ENCODE assay signal across 8 cellular contexts in genomic region chr20:47576516-47577033, GRCh38.
DNase-seq lines count a peak whose midpoint lies in the region; ATAC-seq and TF ChIP-seq lines count a peak whose summit lies in the region.

No MANE protein-coding gene starts in this region.

- peaks cover 5% of the 10 kb centered on the region in 2 donors for H3K9me3 ChIP-seq in breast epithelium

- peaks cover 90% of the 10 kb centered on the region for H3K4me1 Mint-ChIP-seq in stimulated activated memory B cell treated with anti-CD40 and anti-IgM and Interleukin-4, amounts not matched to agents 10 μg/mL and 1 μg/mL and 100 μg/mL, for 72 hours

- H3K36me3 Mint-ChIP-seq in stimulated activated memory B cell treated with anti-CD40 and anti-IgM and Interleukin-4, amounts not matched to agents 10 μg/mL and 1 μg/mL and 100 μg/mL, for 72 hours, result peaks cover 44% of the 10 kb centered on the region

- H3K9me3 Mint-ChIP-seq in stimulated activated memory B cell treated with anti-CD40 and anti-IgM and Interleukin-4, amounts not matched to agents 10 μg/mL and 1 μg/mL and 100 μg/mL, for 72 hours, result no peaks in the 10 kb centered on the region

- H3K27me3 Mint-ChIP-seq in stimulated activated memory B cell treated with anti-CD40 and anti-IgM and Interleukin-4, amounts not matched to agents 10 μg/mL and 1 μg/mL and 100 μg/mL, for 72 hours, result no peaks in the 10 kb centered on the region

- H3K27ac ChIP-seq in breast epithelium, result peak overlapping the region; percentile 20 to 31

- DNase-seq in AG09319 (ENCODE audit: extremely low read depth, low read depth) (peak; percentile 76), HT1080 (ENCODE audit: low read depth) (peak; percentile 80), OCI-M1 (lab: John Stamatoyannopoulos, UW) (peak; percentile 89), breast epithelium (ENCODE audit: low spot score in 2 of 2) (peak in 1 of 2 donors; percentile 36), islet precursor cell (peak; percentile 70), OCI-M2 (lab: John Stamatoyannopoulos, UW; ENCODE audit: unreplicated experiment) (no peak)

- no peaks in the 10 kb centered on the region for H3K27me3 ChIP-seq in breast epithelium

- no peaks in the 10 kb centered on the region for H3K36me3 ChIP-seq in breast epithelium

- peaks cover 3 to 27% of the 10 kb centered on the region in 2 donors for H3K4me1 ChIP-seq in breast epithelium

- peak overlapping the region in 2 of 3 donors; percentile 17 to 47 for H3K4me3 ChIP-seq in breast epithelium

- no peak for TF ChIP-seq POLR2A in breast epithelium (IDR thresholded peaks at IDR 0.05)

- H3K27ac Mint-ChIP-seq in stimulated activated memory B cell treated with anti-CD40 and anti-IgM and Interleukin-4, amounts not matched to agents 10 μg/mL and 1 μg/mL and 100 μg/mL, for 72 hours, result peak overlapping the region; percentile 17

- peak overlapping the region; percentile 59 for H3K4me3 Mint-ChIP-seq in stimulated activated memory B cell treated with anti-CD40 and anti-IgM and Interleukin-4, amounts not matched to agents 10 μg/mL and 1 μg/mL and 100 μg/mL, for 72 hours

- intact Hi-C loops in breast epithelium (cut with DNase I; ENCODE audit: low total_unique reads), result no loop called here

- peak; percentile 76 for ATAC-seq in GM18511 (IDR thresholded peaks at IDR 0.05; ENCODE audit: unreplicated experiment)
- ATAC-seq in stimulated activated memory B cell treated with anti-CD40 and anti-IgM and Interleukin-4, amounts not matched to agents 10 μg/mL and 1 μg/mL and 100 μg/mL, for 72 hours, result peak; percentile 76

- TF ChIP-seq CTCF in AG09319 (IDR thresholded peaks at IDR 0.05; ENCODE audit: low read depth, low read length) (no peak), breast epithelium (IDR thresholded peaks at IDR 0.05) (no peak)
